ENCODE assay signal across 12 cellular contexts in the genomic region with DNA sequence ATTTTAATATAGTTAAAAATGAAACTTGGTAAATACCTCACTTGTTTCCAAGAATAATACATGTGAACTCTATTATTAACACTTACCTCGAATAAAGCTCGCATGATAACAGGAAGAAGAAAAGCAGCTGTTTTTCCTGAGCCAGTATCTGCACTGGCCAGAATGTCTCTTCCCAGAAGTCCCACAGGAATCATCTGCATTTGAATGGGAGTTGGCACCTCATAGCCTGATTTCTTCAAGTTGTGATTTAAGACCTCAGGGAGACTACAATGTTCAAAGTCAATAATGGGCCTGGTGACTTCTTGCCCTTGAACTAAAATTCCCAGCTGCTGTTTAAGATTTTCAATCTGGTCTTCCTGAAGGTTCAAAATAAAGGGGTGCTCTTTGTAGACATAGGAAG. TPM values are rescaled to one million over a fixed set of nuclear protein-coding genes. Genes with fewer than 3 reads are reported as not detected.
DNase-seq lines count a peak whose midpoint lies in the region; FAIRE-seq and TF ChIP-seq lines count a peak whose summit lies in the region.
"Had no signal": no experiment of that assay in that cellular context is flagged by ENCODE, and none has a peak within 500 bp of the region (broad histone marks: within the 10 kb centered on the region; RNA-seq: fewer than 3 reads in every experiment).

No MANE protein-coding gene starts in this region.

- peaks cover 8% of the 10 kb centered on the region for H3K79me2 ChIP-seq in keratinocyte (ENCODE audit: control insufficient read depth, insufficient read depth, low read length)

- no peak for TF ChIP-seq POLR2A in thyroid gland (IDR thresholded peaks at IDR 0.05)

- no peak for DNase-seq in activated naive CD8-positive, alpha-beta T cell treated with anti-CD3 and anti-CD28 coated beads for 36 hours
- no peak for DNase-seq in ascending aorta (ENCODE audit: low spot score in 2 of 2)
- DNase-seq in keratinocyte (ENCODE audit: low read depth, low spot score), result no peak
- DNase-seq in thyroid gland, result no peak
- DNase-seq in NOMO-1 treated with DMSO at 0.1 percent for 48 hours (lab: John Stamatoyannopoulos, UW; ENCODE audit: unreplicated experiment), result no peak
- DNase-seq in Calu3, result no peak
- no peak for DNase-seq in NAMALWA (ENCODE audit: low spot score)
- DNase-seq: DMS 273 treated with DMSO at 0.1 percent for 48 hours, OCI-M1 had no signal

- H3K4me3 ChIP-seq in ascending aorta (peak overlapping the region; percentile 2), keratinocyte (ENCODE audit: control insufficient read depth in 2 of 3, extremely low read depth in 1 of 3, insufficient read depth in 2 of 3, low read depth in 1 of 3, low read length in 3 of 3) (no peak overlapping the region), thyroid gland (replicated peaks in 1 of 3) (no peak overlapping the region)
- H3K4me3 ChIP-seq: A549 had no signal

- H3K9me3 Mint-ChIP-seq in activated naive CD8-positive, alpha-beta T cell (ENCODE audit: low read depth), result no peaks in the 10 kb centered on the region
- H3K9me3 Mint-ChIP-seq in activated naive CD8-positive, alpha-beta T cell treated with anti-CD3 and anti-CD28 coated beads for 36 hours, result no peaks in the 10 kb centered on the region
- H3K9me3 Mint-ChIP-seq in Calu3 (ENCODE audit: low read depth, unreplicated experiment), result no peaks in the 10 kb centered on the region
- H3K9me3 Mint-ChIP-seq: activated T-helper 2 cell treated with anti-CD3 and anti-CD28 coated beads, Interferon-gamma antibody, Interleukin-2, Interleukin-4, amounts not matched to agents 10 μg/mL and 5 μg/mL and 100 μg/mL, durations not matched to agents 14 hours and 24 hours and 36 hours had no signal

- no peaks in the 10 kb centered on the region for H3K9me1 ChIP-seq in keratinocyte (ENCODE audit: control insufficient read depth, extremely low read depth, insufficient read depth, low read length)

- H3K27me3 ChIP-seq in ascending aorta, result no peaks in the 10 kb centered on the region
- H3K27me3 ChIP-seq in keratinocyte (ENCODE audit: control insufficient read depth, extremely low read depth, insufficient read depth, low read length), result no peaks in the 10 kb centered on the region
- no peaks in the 10 kb centered on the region for H3K27me3 ChIP-seq in thyroid gland

- intact Hi-C loops in ascending aorta (cut with DNase I) (loop anchor here (2.0 kb wide), 1 partner anchor 137 kb away; no protein-coding TSS in a partner anchor), thyroid gland (cut with DNase I) (no loop called here), Calu3 (cut with micrococcal nuclease; ENCODE audit: unreplicated experiment) (loop anchor here (5.0 kb wide), 2 partner anchors 44 to 76 kb away; a partner anchor contains a TSS)

- WGBS in thyroid gland, 2 donors, result 57 to 61% methylated on average over 2 of the region's 2 CpGs

- CTCF ChIA-PET in Calu3 (lab: Charles Lee), result interaction anchor here (0.7 kb wide), 1 partner anchor 186 kb away, joined by 3 read pairs; no protein-coding TSS in a partner anchor

- H3K36me3 Mint-ChIP-seq in activated naive CD8-positive, alpha-beta T cell, result peaks cover 18% of the 10 kb centered on the region
- H3K36me3 Mint-ChIP-seq in activated naive CD8-positive, alpha-beta T cell treated with anti-CD3 and anti-CD28 coated beads for 36 hours, result peaks cover 45% of the 10 kb centered on the region
- peaks cover 32% of the 10 kb centered on the region for H3K36me3 Mint-ChIP-seq in Calu3 (ENCODE audit: insufficient read depth, unreplicated experiment)

- H3K4me1 ChIP-seq in ascending aorta, result peaks cover 0 to 33% of the 10 kb centered on the region in 2 donors
- peaks cover 31% of the 10 kb centered on the region for H3K4me1 ChIP-seq in keratinocyte (ENCODE audit: control insufficient read depth, extremely low read depth, insufficient read depth, low read length)
- peaks cover 0 to 11% of the 10 kb centered on the region in 2 donors for H3K4me1 ChIP-seq in thyroid gland

- H3K9me3 ChIP-seq in ascending aorta (no peaks in the 10 kb centered on the region), keratinocyte (ENCODE audit: control insufficient read depth, low read depth, low read length) (no peaks in the 10 kb centered on the region), thyroid gland (no peaks in the 10 kb centered on the region)
- H3K9me3 ChIP-seq: A549 had no signal

- H3K27me3 Mint-ChIP-seq in activated naive CD8-positive, alpha-beta T cell, result no peaks in the 10 kb centered on the region
- no peaks in the 10 kb centered on the region for H3K27me3 Mint-ChIP-seq in activated naive CD8-positive, alpha-beta T cell treated with anti-CD3 and anti-CD28 coated beads for 36 hours
- no peaks in the 10 kb centered on the region for H3K27me3 Mint-ChIP-seq in Calu3 (ENCODE audit: unreplicated experiment)

- no peak for FAIRE-seq in keratinocyte (lab: Jason Lieb, UNC)
- FAIRE-seq: A549 had no signal

- peak overlapping the region; percentile 51 to 77 for H3K27ac ChIP-seq in ascending aorta
- H3K27ac ChIP-seq in keratinocyte (ENCODE audit: control insufficient read depth, insufficient read depth, low read length), result no peak overlapping the region
- peak overlapping the region in 2 of 3 donors; percentile 4 to 63 for H3K27ac ChIP-seq in thyroid gland
- H3K27ac ChIP-seq: A549 had no signal

- H3K36me3 ChIP-seq in ascending aorta (peaks cover 6 to 19% of the 10 kb centered on the region in 2 donors), keratinocyte (ENCODE audit: control insufficient read depth in 2 of 2, extremely low read depth in 1 of 2, insufficient read depth in 2 of 2, low read length in 2 of 2) (peaks cover 2 to 12% of the 10 kb centered on the region in 2 experiments), thyroid gland (peaks cover 4 to 13% of the 10 kb centered on the region in 2 donors)

- H3K4me3 Mint-ChIP-seq in activated naive CD8-positive, alpha-beta T cell, result peak overlapping the region; percentile 24
- no peak overlapping the region for H3K4me3 Mint-ChIP-seq in activated naive CD8-positive, alpha-beta T cell treated with anti-CD3 and anti-CD28 coated beads for 36 hours
- no peak overlapping the region for H3K4me3 Mint-ChIP-seq in Calu3 (ENCODE audit: low read depth, unreplicated experiment)

- H3K4me2 ChIP-seq in keratinocyte (ENCODE audit: control insufficient read depth, extremely low read depth, insufficient read depth, low read depth, low read length), result peak overlapping the region; percentile 8
- H3K4me2 ChIP-seq: A549 had no signal

- H3K27ac Mint-ChIP-seq in activated naive CD8-positive, alpha-beta T cell, result peak overlapping the region; percentile 36
- no peak overlapping the region for H3K27ac Mint-ChIP-seq in activated naive CD8-positive, alpha-beta T cell treated with anti-CD3 and anti-CD28 coated beads for 36 hours
- no peak overlapping the region for H3K27ac Mint-ChIP-seq in Calu3 (ENCODE audit: unreplicated experiment)
- H3K27ac Mint-ChIP-seq: activated T-helper 2 cell treated with anti-CD3 and anti-CD28 coated beads, Interferon-gamma antibody, Interleukin-2, Interleukin-4, amounts not matched to agents 10 μg/mL and 5 μg/mL and 100 μg/mL, durations not matched to agents 14 hours and 24 hours and 36 hours had no signal

- no peaks in the 10 kb centered on the region for H4K20me1 ChIP-seq in keratinocyte (ENCODE audit: control insufficient read depth, extremely low read depth, insufficient read depth, low read length)

- no peak overlapping the region for H3K9ac ChIP-seq in keratinocyte (ENCODE audit: control insufficient read depth, extremely low read depth, insufficient read depth, low read length)

- no peak overlapping the region for H2AFZ ChIP-seq in keratinocyte (ENCODE audit: control insufficient read depth, low read length)

- no peak for TF ChIP-seq CTCF in ascending aorta (IDR thresholded peaks at IDR 0.05)
- TF ChIP-seq CTCF in keratinocyte (optimal IDR thresholded peaks at IDR 0.05 in 1 of 3, IDR thresholded peaks at IDR 0.05 in 1 of 3, conservative IDR thresholded peaks at IDR 0.05 in 1 of 3; ENCODE audit: extremely low read depth in 1 of 3, insufficient read depth in 2 of 3, low read length in 3 of 3), result no peak
- no peak for TF ChIP-seq CTCF in thyroid gland (IDR thresholded peaks at IDR 0.05)
- no peak for TF ChIP-seq CTCF in Calu3 (IDR thresholded peaks at IDR 0.05; ENCODE audit: unreplicated experiment)

- BruUV-seq in Calu3 (replicated peaks; lab: Mats Ljungman, UMichigan), result no TSS peak

- peaks cover 67% of the 10 kb centered on the region for H3K4me1 Mint-ChIP-seq in activated naive CD8-positive, alpha-beta T cell (ENCODE audit: low read depth)
- peaks cover 41% of the 10 kb centered on the region for H3K4me1 Mint-ChIP-seq in activated naive CD8-positive, alpha-beta T cell treated with anti-CD3 and anti-CD28 coated beads for 36 hours
- H3K4me1 Mint-ChIP-seq in Calu3 (ENCODE audit: low read depth, unreplicated experiment), result peaks cover 15% of the 10 kb centered on the region

- dilution Hi-C loops in keratinocyte (cut with MboI; ENCODE audit: extremely low pct_ligation_motif_present, low sequenced_read_pairs), result no loop called here

RNA-seq across cellular contexts. Expression of a gene that starts 3.9 kb away (rescaled TPM):
- 10 to 100 TPM; 18.3 to 19.2 TPM for total RNA-seq in activated naive CD8-positive, alpha-beta T cell treated with anti-CD3 and anti-CD28 coated beads for 36 hours
- total RNA-seq in ascending aorta (7.6 TPM), thyroid gland (10 to 100 TPM; 18.3 to 33.2 (median 28.7) TPM), Calu3 (2022) (15.1 and 19.3 TPM in 2 replicates)
- polyA plus RNA-seq in keratinocyte, result 10.1 to 14.4 TPM (median 12.7 TPM) in 3 replicates
- polyA plus RNA-seq in keratinocyte (2011; ENCODE audit: low read depth), result 21.9 TPM
- polyA plus RNA-seq in keratinocyte (2011; cell fraction: cytosol; rRNA removed), result 8.8 and 14.9 TPM in 2 replicates
- 15.3 and 16.9 TPM in 2 replicates for polyA plus RNA-seq in keratinocyte (2011; cell fraction: nucleus; rRNA removed)
- 10.3 and 12.3 TPM in 2 replicates for polyA plus RNA-seq in keratinocyte (2012; ENCODE audit: low replicate concordance)
- 1.3 to 10.8 TPM (median 10.3 TPM) in 3 replicates for polyA minus RNA-seq in keratinocyte
- polyA minus RNA-seq in keratinocyte (2011; cell fraction: cytosol; rRNA and poly(A)+ RNA removed), result 6.7 TPM
- 4.7 and 6.0 TPM in 2 replicates for polyA minus RNA-seq in keratinocyte (2011; cell fraction: nucleus; rRNA and poly(A)+ RNA removed)

RNA-seq across cellular contexts. Expression of a gene that starts 45.3 kb away (rescaled TPM):
- 10 to 100 TPM; 17.4 to 17.8 TPM for total RNA-seq in activated naive CD8-positive, alpha-beta T cell treated with anti-CD3 and anti-CD28 coated beads for 36 hours
- total RNA-seq in ascending aorta (not detected), thyroid gland (under 1 TPM; 0.05 to 0.42 (median 0.18) TPM), Calu3 (2022) (17.2 and 20.7 TPM in 2 replicates)
- polyA plus RNA-seq in keratinocyte, result 0.90 to 6.2 TPM (median 3.7 TPM) in 3 replicates
- polyA plus RNA-seq in keratinocyte (2011; ENCODE audit: low read depth), result 0.17 TPM
- polyA plus RNA-seq in keratinocyte (2011; cell fraction: cytosol; rRNA removed), result 0.97 and 1.5 TPM in 2 replicates
- polyA plus RNA-seq in keratinocyte (2011; cell fraction: nucleus; rRNA removed), result 2.0 and 2.7 TPM in 2 replicates
- 0.08 and 4.1 TPM in 2 replicates for polyA plus RNA-seq in keratinocyte (2012; ENCODE audit: low replicate concordance)
- polyA minus RNA-seq in keratinocyte, result 0.46 to 6.1 TPM (median 0.79 TPM) in 3 replicates
- 1.2 TPM for polyA minus RNA-seq in keratinocyte (2011; cell fraction: cytosol; rRNA and poly(A)+ RNA removed)
- 1.4 and 3.3 TPM in 2 replicates for polyA minus RNA-seq in keratinocyte (2011; cell fraction: nucleus; rRNA and poly(A)+ RNA removed)

Comparison
In these comparisons a context has a peak if more than half of its experiments do, and no peak if none do; other contexts are left out.
1. H3K4me3 ChIP-seq: peak in ascending aorta (2 of 2); none in keratinocyte (0 of 3) and thyroid gland (0 of 3).
2. RNA of a gene that starts 45.3 kb away (total RNA-seq): 17.2 to 20.7 TPM in Calu3 and 17.4 to 17.8 TPM in activated naive CD8-positive, alpha-beta T cell treated with anti-CD3 and anti-CD28 coated beads for 36 hours; 0.05 to 0.42 TPM in thyroid gland and not detected in ascending aorta (single experiment); every median in the first group is over 10 times any median in the second.